In genomic region chr3:16883057-16883725, GRCh38 we compare ENCODE assay signal across 10 cellular contexts. TPM values are rescaled to one million over a fixed set of nuclear protein-coding genes. Genes with fewer than 3 reads are reported as not detected.
DNase-seq lines count a peak whose midpoint lies in the region; ATAC-seq and TF ChIP-seq lines count a peak whose summit lies in the region.
"Had no signal": no experiment of that assay in that cellular context is flagged by ENCODE, and none has a peak within 500 bp of the region (broad histone marks: within the 10 kb centered on the region; RNA-seq: fewer than 3 reads in every experiment).

No MANE protein-coding gene starts in this region.

- no peaks in the 10 kb centered on the region for H3K9me3 ChIP-seq in CD8-positive, alpha-beta memory T cell (ENCODE audit: low read length)
- no peaks in the 10 kb centered on the region for H3K9me3 ChIP-seq in T-helper 17 cell (ENCODE audit: control insufficient read depth, low read length, poor library complexity, severe bottlenecking)
- H3K9me3 ChIP-seq: prostate gland had no signal

- ATAC-seq in T-helper 17 cell, result no peak
- ATAC-seq in foreskin keratinocyte, result peak; percentile 28
- no peak for ATAC-seq in HG02981 (IDR thresholded peaks at IDR 0.05; ENCODE audit: unreplicated experiment)
- no peak for ATAC-seq in GM18868 (IDR thresholded peaks at IDR 0.05; ENCODE audit: unreplicated experiment)

- no peak for DNase-seq in CD8-positive, alpha-beta memory T cell
- DNase-seq in T-helper 17 cell (no peak), foreskin keratinocyte (peak in 1 of 2 donors; percentile 30), posterior vena cava (ENCODE audit: low spot score) (peak; percentile 78), NCI-H187 (lab: John Stamatoyannopoulos, UW) (no peak), AG08396 (ENCODE audit: low spot score) (no peak)
- DNase-seq: NCI-H1694 had no signal

- CTCF ChIA-PET in CD8-positive, alpha-beta memory T cell (lab: Charles Lee), result interaction anchor here (0.9 to 4.6 kb wide), 15 partner anchors 14 to 348 kb away, joined by 3 to 52 read pairs (median 6); no protein-coding TSS in a partner anchor

- no peak overlapping the region for H3K4me3 ChIP-seq in CD8-positive, alpha-beta memory T cell (ENCODE audit: low read length)

- no peaks in the 10 kb centered on the region for H3K9me3 Mint-ChIP-seq in CD8-positive, alpha-beta memory T cell

- H3K27me3 Mint-ChIP-seq in CD8-positive, alpha-beta memory T cell, result no peaks in the 10 kb centered on the region
- no peaks in the 10 kb centered on the region for H3K27me3 Mint-ChIP-seq in T-helper 17 cell

- no peaks in the 10 kb centered on the region for H3K36me3 ChIP-seq in CD8-positive, alpha-beta memory T cell (ENCODE audit: insufficient read depth, low read length)
- H3K36me3 ChIP-seq: prostate gland had no signal

- POLR2A ChIA-PET in CD8-positive, alpha-beta memory T cell (lab: Charles Lee), result interaction anchor here (1.7 kb wide), 1 partner anchor 40 kb away, joined by 38 read pairs; no protein-coding TSS in a partner anchor

- H3K27ac Mint-ChIP-seq in CD8-positive, alpha-beta memory T cell, result peak overlapping the region in 7 of 8 donors; percentile 26 to 86 (median 78)
- H3K27ac Mint-ChIP-seq in T-helper 17 cell, result peak overlapping the region; percentile 77

- peaks cover 21 to 31% (median 30%) of the 10 kb centered on the region in 3 donors for H3K4me1 Mint-ChIP-seq in CD8-positive, alpha-beta memory T cell
- peaks cover 23% of the 10 kb centered on the region for H3K4me1 Mint-ChIP-seq in T-helper 17 cell

- intact Hi-C loops in posterior vena cava (cut with DNase I), result no loop called here

- TF ChIP-seq CTCF in foreskin keratinocyte (conservative IDR thresholded peaks at IDR 0.05), result no peak

- H3K36me3 Mint-ChIP-seq in CD8-positive, alpha-beta memory T cell, result peaks cover 0 to 18% (median 0%) of the 10 kb centered on the region in 3 donors
- peaks cover under 1% of the 10 kb centered on the region for H3K36me3 Mint-ChIP-seq in T-helper 17 cell (ENCODE audit: low read depth)

- peaks cover 16% of the 10 kb centered on the region for H3K4me1 ChIP-seq in CD8-positive, alpha-beta memory T cell (ENCODE audit: insufficient read depth, low read length)
- H3K4me1 ChIP-seq in foreskin keratinocyte, result no peaks in the 10 kb centered on the region
- H3K4me1 ChIP-seq: prostate gland had no signal

- H3K27me3 ChIP-seq in CD8-positive, alpha-beta memory T cell (ENCODE audit: insufficient read depth, low read length, poor library complexity, severe bottlenecking), result no peaks in the 10 kb centered on the region
- peaks cover 6% of the 10 kb centered on the region for H3K27me3 ChIP-seq in foreskin keratinocyte

- H3K4me3 Mint-ChIP-seq in CD8-positive, alpha-beta memory T cell, result peak overlapping the region; percentile 65 to 99 (median 90)
- H3K4me3 Mint-ChIP-seq in T-helper 17 cell, result peak overlapping the region; percentile 98

- no peak overlapping the region for H3K27ac ChIP-seq in CD8-positive, alpha-beta memory T cell (ENCODE audit: low read depth, low read length)
- no peak overlapping the region for H3K27ac ChIP-seq in foreskin keratinocyte

RNA-seq across cellular contexts. Expression of gene PLCL2, which starts 1.6 kb away (rescaled TPM):
- 10 to 100 TPM; 22.2 to 22.8 TPM for total RNA-seq in CD8-positive, alpha-beta memory T cell
- 94.9 TPM for polyA plus RNA-seq in CD8-positive, alpha-beta memory T cell
- total RNA-seq in T-helper 17 cell (10 to 100 TPM; 53.5 to 55.3 TPM), foreskin keratinocyte (1.7 TPM in 2 replicates), posterior vena cava (10 to 100 TPM; 11.9 TPM)
- polyA plus RNA-seq in foreskin keratinocyte, result 0.60 and 0.61 TPM in 2 replicates
